In genomic region chr6:32152414-32153251, GRCh38 we compare ENCODE assay signal across 1 cellular context.
TF ChIP-seq lines count a peak whose summit lies in the region.

No MANE protein-coding gene starts in this region.

TF ChIP-seq in K562, 482 proteins besides CTCF, POLR2A, EP300 and RAD21 (continued from another document):
- TF ChIP-seq ID3 (CRISPR knock-in tag; IDR thresholded peaks at IDR 0.05): no peak
- 0 out of 2 replicates have a peak, but pooled peaks have one; percentile 18 for TF ChIP-seq ID3 (tag; IDR thresholded peaks at IDR 0.05)
- no peak for TF ChIP-seq ZBTB34 (CRISPR knock-in tag; IDR thresholded peaks at IDR 0.05)
- TF ChIP-seq PTBP1 (IDR thresholded peaks at IDR 0.05; ENCODE audit: low read depth, low read length): no peak
- peak; percentile 38; the same call in 1 of the 2 replicates for TF ChIP-seq VEZF1 (CRISPR knock-in tag; IDR thresholded peaks at IDR 0.05)
- no peak; the same call in 1 of the 2 replicates for TF ChIP-seq ARID3A (IDR thresholded peaks at IDR 0.05; ENCODE audit: borderline replicate concordance, low read depth, low read length)
- no peak for TF ChIP-seq ZBTB43 (CRISPR knock-in tag; IDR thresholded peaks at IDR 0.05)
- TF ChIP-seq ZNF511 (CRISPR knock-in tag; IDR thresholded peaks at IDR 0.05): 0 out of 2 replicates have a peak, but pooled peaks have one; percentile 15
- no peak for TF ChIP-seq ZNF609 (CRISPR knock-in tag; IDR thresholded peaks at IDR 0.05; ENCODE audit: borderline replicate concordance)
- TF ChIP-seq MAZ (CRISPR knock-in tag; conservative IDR thresholded peaks at IDR 0.05 in 1 of 2, IDR thresholded peaks at IDR 0.05 in 1 of 2): 0 out of 4 replicates have a peak, but pooled peaks of 1 of the 2 experiments have one; percentile 11
- TF ChIP-seq ZNF717 (CRISPR knock-in tag; IDR thresholded peaks at IDR 0.05): no peak
- TF ChIP-seq ZSCAN29 (IDR thresholded peaks at IDR 0.05): no peak
- TF ChIP-seq FOS (IDR thresholded peaks at IDR 0.05; ENCODE audit: extremely low read depth, insufficient read length): no peak
- TF ChIP-seq FOXJ2 (tag; IDR thresholded peaks at IDR 0.05): 0 out of 2 replicates have a peak, but pooled peaks have one; percentile 9
- TF ChIP-seq SMARCE1 (IDR thresholded peaks at IDR 0.05): 0 out of 2 replicates have a peak, but pooled peaks have one; percentile 14
- TF ChIP-seq MNT (conservative IDR thresholded peaks at IDR 0.05): peak in 1 of 2 experiments; percentile 13; a peak in 1 of 4 replicates
- TF ChIP-seq LEF1 (IDR thresholded peaks at IDR 0.05): no peak
- TF ChIP-seq SP2 (IDR thresholded peaks at IDR 0.05; ENCODE audit: extremely low read depth, low read depth, low read length, poor library complexity, severe bottlenecking): no peak
- TF ChIP-seq ZBTB26 (CRISPR knock-in tag; IDR thresholded peaks at IDR 0.05): no peak
- no peak for TF ChIP-seq SRSF1 (IDR thresholded peaks at IDR 0.05; ENCODE audit: low read depth, low read length)
